In genomic region chr2:12412898-12413305, GRCh38 we compare ENCODE assay signal across 8 cellular contexts.
DNase-seq lines count a peak whose midpoint lies in the region; ATAC-seq lines count a peak whose summit lies in the region.

No MANE protein-coding gene starts in this region.

- no peak for DNase-seq in activated CD4-positive, CD25-positive, alpha-beta regulatory T cell treated with anti-CD3 and anti-CD28 coated beads, Interleukin-2, amount 50 U/mL, for 72 hours
- peak; percentile 41 for DNase-seq in activated CD8-positive, alpha-beta T cell treated with anti-CD3 and anti-CD28 coated beads, Interleukin-2, amount 10 ng/mL, durations not matched to agents 7 days and 5 days
- DNase-seq in pulmonary artery endothelial cell (ENCODE audit: low read depth, low spot score) (peak; percentile 10), occipital lobe (lab: John Stamatoyannopoulos, UW) (no peak), midbrain (lab: John Stamatoyannopoulos, UW) (no peak), middle frontal gyrus (ENCODE audit: extremely low spot score, low spot score) (no peak)

- peak overlapping the region; percentile 77 for H3K27ac Mint-ChIP-seq in activated CD8-positive, alpha-beta T cell treated with anti-CD3 and anti-CD28 coated beads, Interleukin-2, amount 10 ng/mL, durations not matched to agents 7 days and 5 days

- POLR2A ChIA-PET in activated CD8-positive, alpha-beta T cell treated with anti-CD3 and anti-CD28 coated beads, Interleukin-2, amount 10 ng/mL, durations not matched to agents 7 days and 5 days (lab: Charles Lee), result interaction anchor here (0.7 to 1.6 kb wide), 3 partner anchors 18 to 305 kb away, joined by 3 to 5 read pairs (median 3); partner anchors contain the start of gene TRIB2

- ATAC-seq in activated CD4-positive, CD25-positive, alpha-beta regulatory T cell treated with anti-CD3 and anti-CD28 coated beads, Interleukin-2, amount 50 U/mL, for 24 hours, result peak; percentile 96 to 98
- ATAC-seq in HG03159 (IDR thresholded peaks at IDR 0.05; ENCODE audit: unreplicated experiment), result peak; percentile 98
- ATAC-seq in activated CD8-positive, alpha-beta T cell treated with anti-CD3 and anti-CD28 coated beads, Interleukin-2, amount 10 ng/mL, durations not matched to agents 7 days and 5 days, result peak; percentile 87

- no peak overlapping the region for H3K4me3 Mint-ChIP-seq in activated CD8-positive, alpha-beta T cell treated with anti-CD3 and anti-CD28 coated beads, Interleukin-2, amount 10 ng/mL, durations not matched to agents 7 days and 5 days

- H3K4me1 Mint-ChIP-seq in activated CD8-positive, alpha-beta T cell treated with anti-CD3 and anti-CD28 coated beads, Interleukin-2, amount 10 ng/mL, durations not matched to agents 7 days and 5 days (ENCODE audit: low read depth), result peaks cover 29% of the 10 kb centered on the region

- CTCF ChIA-PET in activated CD8-positive, alpha-beta T cell treated with anti-CD3 and anti-CD28 coated beads, Interleukin-2, amount 10 ng/mL, durations not matched to agents 7 days and 5 days (lab: Charles Lee), result interaction anchor here (1.4 to 6.4 kb wide), 2 partner anchors 304 to 308 kb away, joined by 4 to 51 read pairs; partner anchors contain the start of gene TRIB2

- H3K9me3 Mint-ChIP-seq in activated CD8-positive, alpha-beta T cell treated with anti-CD3 and anti-CD28 coated beads, Interleukin-2, amount 10 ng/mL, durations not matched to agents 7 days and 5 days (ENCODE audit: insufficient read depth), result no peaks in the 10 kb centered on the region

- peaks cover 6% of the 10 kb centered on the region for H3K36me3 Mint-ChIP-seq in activated CD8-positive, alpha-beta T cell treated with anti-CD3 and anti-CD28 coated beads, Interleukin-2, amount 10 ng/mL, durations not matched to agents 7 days and 5 days (ENCODE audit: low read depth)

- H3K27me3 Mint-ChIP-seq in activated CD8-positive, alpha-beta T cell treated with anti-CD3 and anti-CD28 coated beads, Interleukin-2, amount 10 ng/mL, durations not matched to agents 7 days and 5 days (ENCODE audit: low read depth), result no peaks in the 10 kb centered on the region

Comparison
In these comparisons a context has a peak if more than half of its experiments do, and no peak if none do; other contexts are left out.
1. DNase-seq: peak in activated CD8-positive, alpha-beta T cell treated with anti-CD3 and anti-CD28 coated beads, Interleukin-2, amount 10 ng/mL, durations not matched to agents 7 days and 5 days (single experiment) and pulmonary artery endothelial cell (single experiment); none in activated CD4-positive, CD25-positive, alpha-beta regulatory T cell treated with anti-CD3 and anti-CD28 coated beads, Interleukin-2, amount 50 U/mL, for 72 hours (single experiment), occipital lobe (single experiment), midbrain (single experiment) and middle frontal gyrus (single experiment).
2. Peak in every context shown above with its lines, with median percentiles within 50 percentile points of each other: ATAC-seq.